In genomic region chr9:4375424-4376195, GRCh38 we compare ENCODE assay signal across 8 cellular contexts.
DNase-seq lines count a peak whose midpoint lies in the region; ATAC-seq, FAIRE-seq and TF ChIP-seq lines count a peak whose summit lies in the region.

No MANE protein-coding gene starts in this region.

- H3K9me3 Mint-ChIP-seq in CD8-positive, alpha-beta T cell: no peaks in the 10 kb centered on the region

- intact Hi-C loops in CD8-positive, alpha-beta T cell (cut with DNase I, micrococcal nuclease): loop anchor here (1.0 to 2.0 kb wide), 4 partner anchors 60 to 1519 kb away; no protein-coding TSS in a partner anchor
- intact Hi-C loops in kidney (cut with DNase I): no loop called here

- no peaks in the 10 kb centered on the region for H3K4me1 ChIP-seq in CD8-positive, alpha-beta T cell (ENCODE audit: insufficient read depth, low read length)
- H3K4me1 ChIP-seq in kidney (ENCODE audit: control insufficient read depth in 1 of 2, insufficient read depth in 1 of 2, low read depth in 1 of 2, low read length in 2 of 2): no peaks in the 10 kb centered on the region

- POLR2A ChIA-PET in CD8-positive, alpha-beta T cell (lab: Charles Lee): no interaction called here

- peak; percentile 54 for ATAC-seq in CD8-positive, alpha-beta T cell
- no peak for ATAC-seq in HG03175 (IDR thresholded peaks at IDR 0.05; ENCODE audit: unreplicated experiment)
- ATAC-seq in GM21717 (IDR thresholded peaks at IDR 0.05; ENCODE audit: unreplicated experiment): no peak
- ATAC-seq in HG02759 (IDR thresholded peaks at IDR 0.05; ENCODE audit: unreplicated experiment): no peak

- H3K27me3 ChIP-seq in CD8-positive, alpha-beta T cell (ENCODE audit: insufficient read depth, low read length): no peaks in the 10 kb centered on the region

- DNase-seq in CD8-positive, alpha-beta T cell: no peak
- DNase-seq in LNCaP clone FGC (ENCODE audit: low read depth) (peak; percentile 56), amniotic epithelial cell (ENCODE audit: low read depth) (peak; percentile 87), kidney (no peak), SK-N-DZ (ENCODE audit: low spot score) (no peak)

- no peaks in the 10 kb centered on the region for H3K36me3 Mint-ChIP-seq in CD8-positive, alpha-beta T cell

- H3K27ac Mint-ChIP-seq in CD8-positive, alpha-beta T cell: no peak overlapping the region

- H3K4me1 Mint-ChIP-seq in CD8-positive, alpha-beta T cell (ENCODE audit: low read depth): no peaks in the 10 kb centered on the region

- no peak for TF ChIP-seq CTCF in CD8-positive, alpha-beta T cell (IDR thresholded peaks at IDR 0.05)
- TF ChIP-seq CTCF in LNCaP clone FGC (IDR thresholded peaks at IDR 0.05; ENCODE audit: control insufficient read depth, extremely low read depth, insufficient read depth) (peak; percentile 80), kidney (IDR thresholded peaks at IDR 0.05; ENCODE audit: borderline replicate concordance, extremely low read depth, insufficient read depth) (peak; percentile 38)

- no peak overlapping the region for H3K27ac ChIP-seq in CD8-positive, alpha-beta T cell (ENCODE audit: low read depth, low read length)
- H3K27ac ChIP-seq in kidney (ENCODE audit: low read depth in 2 of 2, low read length in 2 of 2): no peak overlapping the region

- no peaks in the 10 kb centered on the region for H3K9me3 ChIP-seq in CD8-positive, alpha-beta T cell (ENCODE audit: low read length)
- no peaks in the 10 kb centered on the region for H3K9me3 ChIP-seq in kidney (ENCODE audit: control insufficient read depth in 1 of 2, low read length in 2 of 2)

- no peak overlapping the region for H3K4me3 Mint-ChIP-seq in CD8-positive, alpha-beta T cell

- H3K27me3 Mint-ChIP-seq in CD8-positive, alpha-beta T cell (ENCODE audit: low read depth): peaks cover 10% of the 10 kb centered on the region

- H3K9ac ChIP-seq in kidney (ENCODE audit: low read length in 2 of 2): no peak overlapping the region

- H3K4me3 ChIP-seq in CD8-positive, alpha-beta T cell (ENCODE audit: low read depth, low read length): no peak overlapping the region
- H3K4me3 ChIP-seq in LNCaP clone FGC (ENCODE audit: low read depth, low read length) (no peak overlapping the region), kidney (ENCODE audit: low read length in 2 of 2) (no peak overlapping the region)

- no peaks in the 10 kb centered on the region for H3K36me3 ChIP-seq in CD8-positive, alpha-beta T cell (ENCODE audit: insufficient read depth, low read length)
- no peaks in the 10 kb centered on the region for H3K36me3 ChIP-seq in kidney (ENCODE audit: control insufficient read depth in 1 of 2, insufficient read depth in 2 of 2, low read length in 2 of 2)

- CTCF ChIA-PET in CD8-positive, alpha-beta T cell (lab: Charles Lee): interaction anchor here (0.7 to 2.1 kb wide), 10 partner anchors 9 to 642 kb away, joined by 3 to 22 read pairs (median 4); no protein-coding TSS in a partner anchor

- peak; percentile 73 for FAIRE-seq in kidney (lab: Jason Lieb, UNC)

Comparison
In these comparisons a context has a peak if more than half of its experiments do, and no peak if none do; other contexts are left out.
1. DNase-seq: peak in LNCaP clone FGC (single experiment) and amniotic epithelial cell (single experiment); none in CD8-positive, alpha-beta T cell (0 of 7), kidney (single experiment) and SK-N-DZ (single experiment).